In the genomic region with DNA sequence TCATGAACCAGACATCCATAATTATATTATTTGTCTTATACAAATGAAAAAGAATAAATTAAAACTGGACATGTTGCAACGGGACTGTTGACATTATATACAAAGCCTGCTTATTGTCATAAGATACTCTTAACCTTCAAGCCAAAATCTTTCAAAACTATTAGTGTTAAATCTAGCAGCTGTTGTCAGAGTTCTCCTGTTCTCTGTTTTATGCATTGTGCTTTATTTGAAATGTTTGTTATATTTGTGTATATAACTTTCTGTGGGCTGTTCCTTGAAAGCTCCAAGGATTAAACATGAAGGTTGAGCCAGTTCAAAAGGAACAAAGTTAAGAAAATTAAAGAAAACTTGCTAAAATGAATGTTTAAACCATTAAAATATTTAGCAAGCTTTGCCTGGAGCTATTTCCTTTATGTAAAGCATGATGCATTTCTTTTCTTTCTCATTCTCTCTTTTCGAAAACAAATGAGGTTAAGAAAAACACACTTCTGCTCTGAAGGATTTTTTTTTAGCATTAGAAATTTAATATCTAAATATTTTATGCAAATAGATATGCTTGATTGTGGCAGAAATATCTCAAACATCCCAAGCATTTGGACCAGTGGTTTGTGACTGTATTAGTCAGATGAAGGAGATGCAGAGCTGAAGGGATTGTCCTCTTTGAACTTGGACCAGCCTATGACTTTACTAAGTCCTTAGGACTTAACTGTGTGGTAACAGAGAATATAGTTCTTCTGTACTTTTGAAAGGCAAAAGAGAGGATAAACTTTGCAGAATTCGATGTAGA, we compare ENCODE assay signal across 18 cellular contexts.
DNase-seq lines count a peak whose midpoint lies in the region; FAIRE-seq and TF ChIP-seq lines count a peak whose summit lies in the region.
"Had no signal": no experiment of that assay in that cellular context is flagged by ENCODE, and none has a peak within 500 bp of the region (broad histone marks: within the 10 kb centered on the region; RNA-seq: fewer than 3 reads in every experiment).

No MANE protein-coding gene starts in this region.

- peak overlapping the region; percentile 80 for H3K27ac Mint-ChIP-seq in astrocyte (ENCODE audit: unreplicated experiment)
- H3K27ac Mint-ChIP-seq: activated CD4-positive, alpha-beta memory T cell treated with anti-CD3 and anti-CD28 coated beads, Interleukin-2, amount 10 ng/mL, durations not matched to agents 7 days and 5 days; IgD-negative memory B cell; type B pancreatic cell had no signal

- no peak overlapping the region for H3K9ac ChIP-seq in astrocyte (ENCODE audit: low read length)

- no peak for TF ChIP-seq CTCF in astrocyte (IDR thresholded peaks at IDR 0.05; ENCODE audit: insufficient read depth, low read depth, low read length)
- no peak for TF ChIP-seq CTCF in vagina (IDR thresholded peaks at IDR 0.05)

- H3K4me3 Mint-ChIP-seq in astrocyte (ENCODE audit: unreplicated experiment) = no peak overlapping the region
- H3K4me3 Mint-ChIP-seq: activated CD4-positive, alpha-beta memory T cell treated with anti-CD3 and anti-CD28 coated beads, Interleukin-2, amount 10 ng/mL, durations not matched to agents 7 days and 5 days; brain; IgD-negative memory B cell; type B pancreatic cell had no signal

- no peaks in the 10 kb centered on the region for H3K27me3 ChIP-seq in astrocyte (ENCODE audit: insufficient read depth, low read length)
- H3K27me3 ChIP-seq in vagina = no peaks in the 10 kb centered on the region

- H4K20me1 ChIP-seq in astrocyte (ENCODE audit: insufficient read depth, low read length) = no peaks in the 10 kb centered on the region

- H3K9me3 Mint-ChIP-seq in astrocyte (ENCODE audit: unreplicated experiment) = peaks cover 6% of the 10 kb centered on the region
- H3K9me3 Mint-ChIP-seq: activated CD4-positive, alpha-beta memory T cell treated with anti-CD3 and anti-CD28 coated beads, Interleukin-2, amount 10 ng/mL, durations not matched to agents 7 days and 5 days had no signal

- H3K4me1 ChIP-seq in astrocyte (ENCODE audit: insufficient read depth, low read length) (peaks cover 18% of the 10 kb centered on the region), vagina (no peaks in the 10 kb centered on the region)

- peaks cover 37% of the 10 kb centered on the region for H3K4me1 Mint-ChIP-seq in astrocyte (ENCODE audit: low read depth, unreplicated experiment)
- H3K4me1 Mint-ChIP-seq: activated CD4-positive, alpha-beta memory T cell treated with anti-CD3 and anti-CD28 coated beads, Interleukin-2, amount 10 ng/mL, durations not matched to agents 7 days and 5 days; IgD-negative memory B cell had no signal

- DNase-seq in A172 (ENCODE audit: low spot score) (peak; percentile 66), H54 (ENCODE audit: insufficient read length, low spot score) (no peak), astrocyte (ENCODE audit: low read depth) (peak; percentile 93), glomerular visceral epithelial cell (ENCODE audit: extremely low spot score) (peak; percentile 21), NCI-H526 (lab: John Stamatoyannopoulos, UW) (no peak), T-helper 2 cell (no peak), cerebellum (ENCODE audit: low spot score) (no peak), vagina (ENCODE audit: extremely low spot score in 2 of 2) (no peak)
- DNase-seq: activated CD4-positive, alpha-beta memory T cell treated with anti-CD3 and anti-CD28 coated beads, Interleukin-2, amount 10 ng/mL, durations not matched to agents 7 days and 5 days; activated effector memory CD4-positive, alpha-beta T cell treated with Interleukin-2 at 50 U/mL for 16 hours; NCI-H1417 treated with DMSO at 0.1 percent for 48 hours; NCI-H524; RPMI8226; stimulated activated CD8-positive, alpha-beta memory T cell treated with anti-CD3 and anti-CD28 coated beads, Interleukin-4, amount 100 ng/mL, for 48 hours; T-helper 9 cell had no signal

- H3K36me3 ChIP-seq in astrocyte (ENCODE audit: insufficient read depth, low read length) = no peaks in the 10 kb centered on the region
- no peaks in the 10 kb centered on the region for H3K36me3 ChIP-seq in vagina

- no peaks in the 10 kb centered on the region for H3K79me2 ChIP-seq in astrocyte (ENCODE audit: insufficient read depth, low read length)

- no peak overlapping the region for H3K4me3 ChIP-seq in astrocyte (ENCODE audit: insufficient read depth, low read depth, low read length)
- no peak overlapping the region for H3K4me3 ChIP-seq in vagina

- intact Hi-C loops in vagina (cut with DNase I) = no loop called here

- FAIRE-seq in H54 (lab: Jason Lieb, UNC) (peak; percentile 57), astrocyte (lab: Jason Lieb, UNC) (peak; percentile 93)

- H3K9me3 ChIP-seq in astrocyte (ENCODE audit: insufficient read depth, low read depth, low read length) = no peaks in the 10 kb centered on the region
- no peaks in the 10 kb centered on the region for H3K9me3 ChIP-seq in vagina

- H3K4me2 ChIP-seq in astrocyte (ENCODE audit: low read length) = peak overlapping the region; percentile 51

- no peaks in the 10 kb centered on the region for H3K27me3 Mint-ChIP-seq in astrocyte (ENCODE audit: low read depth, unreplicated experiment)
- H3K27me3 Mint-ChIP-seq: activated CD4-positive, alpha-beta memory T cell treated with anti-CD3 and anti-CD28 coated beads, Interleukin-2, amount 10 ng/mL, durations not matched to agents 7 days and 5 days; brain; IgD-negative memory B cell; type B pancreatic cell had no signal

- no peak for TF ChIP-seq POLR2A in H54 (IDR thresholded peaks at IDR 0.05; ENCODE audit: low read depth, low read length)
- TF ChIP-seq POLR2A in vagina (IDR thresholded peaks at IDR 0.05) = no peak

- no peaks in the 10 kb centered on the region for H3K36me3 Mint-ChIP-seq in astrocyte (ENCODE audit: low read depth, unreplicated experiment)
- H3K36me3 Mint-ChIP-seq: brain had no signal

- H3K27ac ChIP-seq in astrocyte (ENCODE audit: low read depth, low read length) (peak overlapping the region; percentile 29), vagina (no peak overlapping the region)

- H2AFZ ChIP-seq in astrocyte (ENCODE audit: low read depth, low read length) = no peak overlapping the region

Comparison
In these comparisons a context has a peak if more than half of its experiments do, and no peak if none do; other contexts are left out.
1. DNase-seq: peak in A172 (single experiment), astrocyte (single experiment) and glomerular visceral epithelial cell (single experiment); none in H54 (single experiment), NCI-H526 (0 of 2), T-helper 2 cell (0 of 5), cerebellum (single experiment) and vagina (0 of 2).